Comparison of ENCODE assay signal across 8 cellular contexts in the genomic region with DNA sequence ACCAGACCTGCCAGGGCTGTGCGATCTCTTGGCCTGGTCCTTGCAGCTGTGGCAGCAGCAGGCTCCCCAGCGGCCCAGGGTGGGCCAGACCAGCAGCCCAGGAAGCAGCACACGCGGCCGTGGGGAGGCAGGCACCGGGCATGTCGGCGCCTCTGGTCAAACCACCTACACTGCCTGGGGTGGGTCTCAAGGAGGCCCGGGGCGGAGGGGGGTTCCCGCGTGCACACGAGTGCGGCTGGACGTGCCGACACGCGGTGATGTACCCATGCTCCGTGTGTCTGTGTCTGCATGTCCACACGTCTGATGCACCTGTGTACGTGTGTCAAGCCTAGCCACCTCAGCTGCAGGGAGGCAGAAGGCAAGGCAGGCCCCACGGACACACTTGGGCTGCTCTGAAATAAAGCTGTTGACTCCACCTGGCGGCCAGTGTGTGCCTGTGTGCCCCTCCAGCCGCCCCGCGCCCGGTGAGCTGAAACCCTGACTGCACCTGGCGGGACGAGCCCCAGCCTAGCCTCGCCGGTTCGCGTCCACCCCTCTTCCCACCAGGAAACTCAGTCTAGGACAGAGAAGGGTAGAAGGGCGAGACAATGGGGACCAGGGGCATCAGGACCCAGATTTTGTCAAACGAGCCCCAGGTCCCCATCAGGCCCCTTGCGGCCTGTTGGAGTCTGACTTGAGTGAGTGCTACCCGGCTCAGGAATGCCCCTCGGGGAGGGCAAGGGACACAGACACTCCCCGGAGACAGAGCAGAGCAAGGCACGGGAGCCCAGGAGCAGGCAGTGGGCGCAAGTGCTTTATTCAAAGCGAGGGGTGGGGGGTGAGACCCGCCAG. TPM values are rescaled to one million over a fixed set of nuclear protein-coding genes. Genes with fewer than 3 reads are reported as not detected.
A peak's percentile ranks its signal among the peaks of the same experiment; 100 is the strongest.
DNase-seq lines count a peak whose midpoint lies in the region; ATAC-seq, FAIRE-seq and TF ChIP-seq lines count a peak whose summit lies in the region.

No MANE protein-coding gene starts in this region.

- CTCF ChIA-PET in HCT116 (lab: Charles Lee): interaction anchor here (0.7 to 2.8 kb wide), 16 partner anchors 8 to 352 kb away, joined by 3 to 30 read pairs (median 4); a partner anchor contains a TSS
- CTCF ChIA-PET in activated CD4-positive, alpha-beta memory T cell treated with anti-CD3 and anti-CD28 coated beads for 36 hours (lab: Charles Lee): interaction anchor here (1.0 to 2.8 kb wide), 7 partner anchors 81 to 259 kb away, joined by 3 to 74 read pairs (median 6); a partner anchor contains a TSS
- CTCF ChIA-PET in H1 (lab: Charles Lee; ENCODE audit: partially characterized antibody): interaction anchor here (0.6 to 3.4 kb wide), 47 partner anchors 9 to 1007 kb away, joined by 3 to 38 read pairs (median 5); a partner anchor contains a TSS

- TF ChIP-seq RAD21 in HCT116 (IDR thresholded peaks at IDR 0.05; ENCODE audit: low read depth): peak; percentile 86
- TF ChIP-seq RAD21 in H1 (IDR thresholded peaks at IDR 0.05 in 1 of 2, conservative IDR thresholded peaks at IDR 0.05 in 1 of 2; ENCODE audit: low read depth in 2 of 2, low read length in 2 of 2): peak; percentile 69 to 73

- TF ChIP-seq EP300 in H1 (IDR thresholded peaks at IDR 0.05; ENCODE audit: borderline replicate concordance in 1 of 2, low read depth in 2 of 2, low read length in 2 of 2): no peak
- TF ChIP-seq EP300 in transverse colon (IDR thresholded peaks at IDR 0.05; ENCODE audit: low read depth): no peak

- no peaks in the 10 kb centered on the region for H3K9me3 Mint-ChIP-seq in activated CD4-positive, alpha-beta memory T cell treated with anti-CD3 and anti-CD28 coated beads for 36 hours

- no peaks in the 10 kb centered on the region for H3K9me3 ChIP-seq in BLaER1 treated with 17β-estradiol and CSF1 and Interleukin-3, amounts not matched to agents 10 nM and 100 nM (replicated peaks in 1 of 11)
- H3K9me3 ChIP-seq in HCT116 (ENCODE audit: control insufficient read depth in 1 of 2, insufficient read depth in 1 of 2, low read depth in 1 of 2, low read length in 2 of 2) (no peaks in the 10 kb centered on the region), H1 (ENCODE audit: insufficient read depth in 2 of 2, low read depth in 1 of 2, low read length in 1 of 2) (peaks cover 0 to 2% of the 10 kb centered on the region in 2 experiments; a peak in 1 of 4 replicates), transverse colon (no peaks in the 10 kb centered on the region)

- peak overlapping the region; percentile 4 for H4K8ac ChIP-seq in H1 (ENCODE audit: extremely low read depth, insufficient read depth, low read length)

- H3K27ac ChIP-seq in BLaER1 treated with 17β-estradiol and CSF1 and Interleukin-3, amounts not matched to agents 10 nM and 100 nM: no peak overlapping the region
- H3K27ac ChIP-seq in HCT116 (ENCODE audit: low read depth, low read length) (peak overlapping the region; percentile 45; the same call in 1 of the 2 replicates), H1 (ENCODE audit: low read depth, low read length) (no peak overlapping the region), transverse colon (no peak overlapping the region)

- H3K4me2 ChIP-seq in BLaER1 treated with 17β-estradiol and CSF1 and Interleukin-3, amounts not matched to agents 10 nM and 100 nM: peak overlapping the region in 7 of 11 experiments; percentile 24 to 46 (median 29); a peak in 11 of 22 replicates
- H3K4me2 ChIP-seq in HCT116 (ENCODE audit: low read length) (peak overlapping the region; percentile 47; the same call in 1 of the 2 replicates), H1 (ENCODE audit: insufficient read depth in 1 of 2, low read depth in 2 of 2, low read length in 2 of 2) (no peak overlapping the region)

- H3K4me3 ChIP-seq in BLaER1 treated with 17β-estradiol and CSF1 and Interleukin-3, amounts not matched to agents 10 nM and 100 nM: no peak overlapping the region
- H3K4me3 ChIP-seq in HCT116 (replicated peaks in 1 of 2; ENCODE audit: low read depth in 1 of 2, low read length in 2 of 2) (no peak overlapping the region), H1 (ENCODE audit: extremely low read depth in 1 of 4, insufficient read depth in 2 of 4, low read depth in 3 of 4, low read length in 4 of 4) (no peak overlapping the region), transverse colon (no peak overlapping the region)

- TF ChIP-seq POLR2A in HCT116 (IDR thresholded peaks at IDR 0.05; ENCODE audit: borderline replicate concordance, extremely low read depth, insufficient read depth, insufficient read length): no peak
- TF ChIP-seq POLR2A in H1 (IDR thresholded peaks at IDR 0.05; ENCODE audit: control extremely low read depth in 1 of 2, low read depth in 2 of 2, low read length in 2 of 2): no peak
- no peak for TF ChIP-seq POLR2A in transverse colon (IDR thresholded peaks at IDR 0.05)

- no peak overlapping the region for H3K14ac ChIP-seq in H1 (ENCODE audit: insufficient read length)

- H2BK120ac ChIP-seq in H1 (replicated peaks; ENCODE audit: low read depth, low read length): no peak overlapping the region

- RAD21 ChIA-PET in HCT116 (lab: Charles Lee; ENCODE audit: low non-redundant PET in 1 of 2, low total read pairs in 2 of 2, uncharacterized antibody in 2 of 2, unreplicated experiment in 2 of 2): interaction anchor here (0.7 to 1.5 kb wide), 5 partner anchors 13 to 170 kb away, joined by 3 to 7 read pairs (median 3); a partner anchor contains a TSS

- H3K9me2 ChIP-seq in HCT116 (ENCODE audit: insufficient read depth): no peaks in the 10 kb centered on the region

- H3K4me1 ChIP-seq in BLaER1 treated with 17β-estradiol and CSF1 and Interleukin-3, amounts not matched to agents 10 nM and 100 nM: peaks cover 0 to 20% (median 12%) of the 10 kb centered on the region in 10 experiments; a peak in 13 of 20 replicates
- H3K4me1 ChIP-seq in HCT116 (ENCODE audit: control insufficient read depth in 1 of 2, insufficient read depth in 2 of 2, low read length in 2 of 2): peaks cover 14 to 34% of the 10 kb centered on the region in 2 experiments
- peaks cover 0 to 8% (median 0%) of the 10 kb centered on the region in 4 experiments; a peak in 2 of 7 replicates for H3K4me1 ChIP-seq in H1 (replicated peaks in 1 of 4; ENCODE audit: control insufficient read depth in 3 of 4, insufficient read depth in 4 of 4, low read length in 3 of 4)
- peaks cover 0 to 12% (median 10%) of the 10 kb centered on the region in 4 donors for H3K4me1 ChIP-seq in transverse colon

- no peak overlapping the region for H3K9ac ChIP-seq in BLaER1 treated with 17β-estradiol and CSF1 and Interleukin-3, amounts not matched to agents 10 nM and 100 nM
- no peak overlapping the region for H3K9ac ChIP-seq in HCT116 (ENCODE audit: low read length)
- H3K9ac ChIP-seq in H1 (replicated peaks in 1 of 4; ENCODE audit: extremely low read depth in 1 of 4, low read depth in 3 of 4, low read length in 3 of 4): no peak overlapping the region

- 58% methylated on average over 39 of the region's 43 CpGs; no CpG with 5 or more reads in 1 of the 2 experiments for WGBS in H1 (ENCODE audit: extremely low coverage in 1 of 2, insufficient coverage in 1 of 2, insufficient read length in 1 of 2, insufficient replicate concordance in 2 of 2, low coverage in 1 of 2, low lambda C conversion rate in 2 of 2, missing lambda C conversion rate in 1 of 2), 2 experiments
- WGBS in transverse colon (ENCODE audit: low coverage in 1 of 2), 2 donors: 55% methylated on average over 25 of the region's 43 CpGs; no CpG with 5 or more reads in 1 of the 2 donors

- H2BK20ac ChIP-seq in H1 (ENCODE audit: low read length): no peak overlapping the region

- POLR2A ChIA-PET in HCT116 (lab: Charles Lee): no interaction called here
- POLR2A ChIA-PET in activated CD4-positive, alpha-beta memory T cell treated with anti-CD3 and anti-CD28 coated beads for 36 hours (lab: Charles Lee): no interaction called here
- POLR2A ChIA-PET in H1 (lab: Charles Lee; ENCODE audit: partially characterized antibody): interaction anchor here (0.9 to 2.3 kb wide), 8 partner anchors 8 to 43 kb away, joined by 3 to 9 read pairs (median 4); a partner anchor contains a TSS

- H4K91ac ChIP-seq in H1 (replicated peaks; ENCODE audit: insufficient read length, low read length): no peak overlapping the region

- no peaks in the 10 kb centered on the region for H3K79me1 ChIP-seq in H1 (ENCODE audit: low read depth, low read length)

- H3K27ac Mint-ChIP-seq in activated CD4-positive, alpha-beta memory T cell treated with anti-CD3 and anti-CD28 coated beads for 36 hours: no peak overlapping the region

- intact Hi-C loops in HCT116 (cut with micrococcal nuclease) (loop anchor here (2.0 kb wide), 2 partner anchors 169 to 307 kb away; no protein-coding TSS in a partner anchor), transverse colon (cut with DNase I; ENCODE audit: low total_unique reads) (loop anchor here (2.0 kb wide), 1 partner anchor 169 kb away; no protein-coding TSS in a partner anchor)
- intact Hi-C loops in activated CD4-positive, alpha-beta memory T cell treated with anti-CD3 and anti-CD28 coated beads for 36 hours (cut with micrococcal nuclease): loop anchor here (2.0 kb wide), 1 partner anchor 169 kb away; no protein-coding TSS in a partner anchor

- no peak overlapping the region for H2BK12ac ChIP-seq in H1 (ENCODE audit: low read depth, low read length)

- H2BK5ac ChIP-seq in H1 (ENCODE audit: low read depth, low read length): peak overlapping the region; percentile 2; the same call in 1 of the 2 replicates

- H3K79me2 ChIP-seq in HCT116 (ENCODE audit: insufficient read depth, low read length) (no peaks in the 10 kb centered on the region), H1 (ENCODE audit: control insufficient read depth in 1 of 2, insufficient read depth in 2 of 2, low read length in 2 of 2) (no peaks in the 10 kb centered on the region)

- H3K36me3 ChIP-seq in BLaER1 treated with 17β-estradiol and CSF1 and Interleukin-3, amounts not matched to agents 10 nM and 100 nM: peaks cover 0 to 35% (median 10%) of the 10 kb centered on the region in 11 experiments; a peak in 10 of 22 replicates
- H3K36me3 ChIP-seq in HCT116 (ENCODE audit: control insufficient read depth in 1 of 2, insufficient read depth in 2 of 2, low read length in 2 of 2) (no peaks in the 10 kb centered on the region), H1 (ENCODE audit: control insufficient read depth in 2 of 4, insufficient read depth in 4 of 4, low read length in 3 of 4) (0 out of 8 replicates have a peak, but pooled peaks cover 0 to 3% (median 0%) of the 10 kb centered on the region in 4 experiments), transverse colon (no peaks in the 10 kb centered on the region)

- no peak overlapping the region for H3K4ac ChIP-seq in H1 (replicated peaks; ENCODE audit: insufficient read length, low read depth, low read length)

- FAIRE-seq in H1 (lab: Jason Lieb, UNC): peak; percentile 13

- H2AFZ ChIP-seq in HCT116 (ENCODE audit: low read depth, low read length, poor library complexity, severe bottlenecking) (no peak overlapping the region), H1 (ENCODE audit: low read length) (no peak overlapping the region)

- H3K27me3 ChIP-seq in BLaER1 treated with 17β-estradiol and CSF1 and Interleukin-3, amounts not matched to agents 10 nM and 100 nM: no peaks in the 10 kb centered on the region
- no peaks in the 10 kb centered on the region for H3K27me3 ChIP-seq in HCT116 (ENCODE audit: insufficient read depth, low read length)
- peaks cover 0 to 3% (median 0%) of the 10 kb centered on the region in 4 experiments; a peak in 1 of 7 replicates for H3K27me3 ChIP-seq in H1 (replicated peaks in 1 of 4; ENCODE audit: control insufficient read depth in 3 of 4, extremely low read depth in 1 of 4, insufficient read depth in 3 of 4, low read length in 3 of 4)
- peaks cover 12% of the 10 kb centered on the region for H3K27me3 ChIP-seq in transverse colon

- no TSS peak for BruUV-seq in HCT116 (replicated peaks; lab: Mats Ljungman, UMichigan)

- peak; percentile 65 to 72 (median 72) for TF ChIP-seq CTCF in HCT116 (IDR thresholded peaks at IDR 0.05 in 2 of 3, conservative IDR thresholded peaks at IDR 0.05 in 1 of 3; ENCODE audit: borderline replicate concordance in 1 of 3, insufficient read depth in 1 of 3, low read depth in 2 of 3, low read length in 2 of 3)
- TF ChIP-seq CTCF in H1 (IDR thresholded peaks at IDR 0.05; ENCODE audit: control extremely low read depth in 1 of 3, insufficient read depth in 1 of 3, low read depth in 1 of 3, low read length in 3 of 3): peak in 2 of 3 experiments; percentile 81 to 87; a peak in 3 of 4 replicates
- TF ChIP-seq CTCF in transverse colon (IDR thresholded peaks at IDR 0.05): peak; percentile 61 to 91 (median 70)

- peaks cover 0 to 64% (median 21%) of the 10 kb centered on the region in 11 experiments; a peak in 17 of 22 replicates for H4K20me1 ChIP-seq in BLaER1 treated with 17β-estradiol and CSF1 and Interleukin-3, amounts not matched to agents 10 nM and 100 nM
- H4K20me1 ChIP-seq in HCT116 (ENCODE audit: insufficient read depth) (no peaks in the 10 kb centered on the region), H1 (replicated peaks in 1 of 2; ENCODE audit: control insufficient read depth in 1 of 2, insufficient read depth in 2 of 2, low read length in 2 of 2) (peaks cover 2 to 5% of the 10 kb centered on the region in 2 experiments)

- no peak overlapping the region for H3K4me3 Mint-ChIP-seq in activated CD4-positive, alpha-beta memory T cell treated with anti-CD3 and anti-CD28 coated beads for 36 hours

- H3K27me3 Mint-ChIP-seq in activated CD4-positive, alpha-beta memory T cell treated with anti-CD3 and anti-CD28 coated beads for 36 hours: no peaks in the 10 kb centered on the region

- H4K5ac ChIP-seq in H1 (ENCODE audit: insufficient read length, low read depth, low read length): no peak overlapping the region

- no peak overlapping the region for H3K56ac ChIP-seq in H1 (replicated peaks; ENCODE audit: insufficient read length, low read depth, low read length)

- no peaks in the 10 kb centered on the region for H3K36me3 Mint-ChIP-seq in activated CD4-positive, alpha-beta memory T cell treated with anti-CD3 and anti-CD28 coated beads for 36 hours

- no peaks in the 10 kb centered on the region for H3K23me2 ChIP-seq in H1 (ENCODE audit: low read depth, low read length)

- in situ Hi-C loops in transverse colon (cut with MboI; ENCODE audit: low pct_ligation_motif_present in 1 of 4, low pct_unique_long_range_greater_than_20kb in 1 of 4, low sequenced_read_pairs in 3 of 4): no loop called here

- DNase-seq in HCT116 (ENCODE audit: low read depth, low spot score) (no peak), NCI-H526 treated with DMSO at 0.1 percent for 48 hours (lab: John Stamatoyannopoulos, UW) (peak; percentile 78), H1 (ENCODE audit: low read depth in 1 of 2, low spot score in 2 of 2) (peak in 1 of 2 experiments; percentile 86), myocyte (ENCODE audit: low read depth) (peak; percentile 54), transverse colon (peak; percentile 85)
- DNase-seq in activated CD4-positive, alpha-beta memory T cell treated with anti-CD3 and anti-CD28 coated beads for 36 hours: peak; percentile 75

- H3K23ac ChIP-seq in H1 (ENCODE audit: insufficient read length): no peak overlapping the region

- H3K4me1 Mint-ChIP-seq in activated CD4-positive, alpha-beta memory T cell treated with anti-CD3 and anti-CD28 coated beads for 36 hours (ENCODE audit: low read depth): peaks cover 4% of the 10 kb centered on the region

- H2BK15ac ChIP-seq in H1 (ENCODE audit: low read length): peak overlapping the region; percentile 53; the same call in 1 of the 2 replicates

- no peak overlapping the region for H2AK5ac ChIP-seq in H1 (ENCODE audit: low read depth, low read length)

- H3K18ac ChIP-seq in H1 (ENCODE audit: extremely low read depth, low read length): no peak overlapping the region

- ATAC-seq in HCT116: peak; percentile 75
- no peak for ATAC-seq in HG02870 (IDR thresholded peaks at IDR 0.05; ENCODE audit: unreplicated experiment)

RNA-seq across cellular contexts. Expression of a gene that starts 11.6 kb away (rescaled TPM):
- 3.7 TPM for total RNA-seq in HCT116 (2021; ENCODE audit: unreplicated experiment)
- polyA plus RNA-seq in HCT116 (2012): 3.3 and 3.5 TPM in 2 replicates
- total RNA-seq in activated CD4-positive, alpha-beta memory T cell treated with anti-CD3 and anti-CD28 coated beads for 36 hours: 1 to 10 TPM; 4.9 to 7.2 TPM
- total RNA-seq in H1 (2021; fragmentation: NEBNext Ultra II Directional; extraction: Animal tissue kit (Norgen Biotek cat#: 25700)): 0.90 and 1.2 TPM in 2 replicates
- 2.5 and 4.1 TPM in 2 replicates for polyA plus RNA-seq in H1 (2011; rRNA removed)
- polyA plus RNA-seq in H1 (2011; cell fraction: cytosol; rRNA removed): 3.6 TPM
- polyA plus RNA-seq in H1 (2011; cell fraction: nucleus; rRNA removed): 29.6 TPM
- 1.3 to 4.3 TPM (median 2.9 TPM) in 4 replicates for polyA plus RNA-seq in H1 (2012, experiment 1 of 2)
- 0.54 TPM for polyA plus RNA-seq in H1 (2012, experiment 2 of 2)
- 1.8 TPM for polyA plus RNA-seq in H1 (2013, experiment 1 of 2)
- polyA plus RNA-seq in H1 (2013, experiment 2 of 2): 1.0 TPM
- 0.24 and 0.38 TPM in 2 replicates for polyA minus RNA-seq in H1 (2011; rRNA and poly(A)+ RNA removed)
- 0.66 TPM for polyA minus RNA-seq in H1 (2011; cell fraction: cytosol; rRNA and poly(A)+ RNA removed)
- polyA minus RNA-seq in H1 (2011; cell fraction: nucleus; rRNA and poly(A)+ RNA removed): 2.7 TPM
- total RNA-seq in myocyte: 2.2 and 2.5 TPM in 2 replicates
- polyA plus RNA-seq in myocyte (2012): 3.7 TPM
- total RNA-seq in transverse colon: 1 to 10 TPM; 1.5 to 3.5 (median 2.4) TPM

RNA-seq across cellular contexts. Expression of a gene that starts 15.9 kb away (rescaled TPM):
- total RNA-seq in HCT116 (2021; ENCODE audit: unreplicated experiment) (38.8 TPM), myocyte (97.3 and 106 TPM in 2 replicates), transverse colon (100 to 1,000 TPM in 2 of 4 donors, 10 to 100 TPM in 2; 52.4 to 190 (median 99.5) TPM)
- 28.8 and 32.5 TPM in 2 replicates for polyA plus RNA-seq in HCT116 (2012)
- total RNA-seq in activated CD4-positive, alpha-beta memory T cell treated with anti-CD3 and anti-CD28 coated beads for 36 hours: 10 to 100 TPM; 31.8 to 32.0 TPM
- total RNA-seq in H1 (2021; fragmentation: NEBNext Ultra II Directional; extraction: Animal tissue kit (Norgen Biotek cat#: 25700)): 26.5 and 28.3 TPM in 2 replicates
- polyA plus RNA-seq in H1 (2011; rRNA removed): 14.8 and 30.0 TPM in 2 replicates
- polyA plus RNA-seq in H1 (2011; cell fraction: cytosol; rRNA removed): 28.0 TPM
- 219 TPM for polyA plus RNA-seq in H1 (2011; cell fraction: nucleus; rRNA removed)
- 20.5 to 39.7 TPM (median 32.1 TPM) in 4 replicates for polyA plus RNA-seq in H1 (2012, experiment 1 of 2)
- 14.0 TPM for polyA plus RNA-seq in H1 (2012, experiment 2 of 2)
- polyA plus RNA-seq in H1 (2013, experiment 1 of 2): 12.2 TPM
- 12.2 TPM for polyA plus RNA-seq in H1 (2013, experiment 2 of 2)
- 9.1 and 13.0 TPM in 2 replicates for polyA minus RNA-seq in H1 (2011; rRNA and poly(A)+ RNA removed)
- 26.1 TPM for polyA minus RNA-seq in H1 (2011; cell fraction: cytosol; rRNA and poly(A)+ RNA removed)
- polyA minus RNA-seq in H1 (2011; cell fraction: nucleus; rRNA and poly(A)+ RNA removed): 39.2 TPM
- polyA plus RNA-seq in myocyte (2012): 56.4 TPM

RNA-seq across cellular contexts. Expression of a gene that starts 16.6 kb away (rescaled TPM):
- total RNA-seq in HCT116 (2021; ENCODE audit: unreplicated experiment) (47.2 TPM), myocyte (41.6 and 43.4 TPM in 2 replicates), transverse colon (10 to 100 TPM in 3 of 4 donors, 1 to 10 TPM in 1; 7.0 to 35.9 (median 20.5) TPM)
- 29.8 and 33.2 TPM in 2 replicates for polyA plus RNA-seq in HCT116 (2012)
- total RNA-seq in activated CD4-positive, alpha-beta memory T cell treated with anti-CD3 and anti-CD28 coated beads for 36 hours: 10 to 100 TPM; 19.7 to 23.1 TPM
- 38.8 and 40.1 TPM in 2 replicates for total RNA-seq in H1 (2021; fragmentation: NEBNext Ultra II Directional; extraction: Animal tissue kit (Norgen Biotek cat#: 25700))
- 87.4 and 108 TPM in 2 replicates for polyA plus RNA-seq in H1 (2011; rRNA removed)
- 56.9 TPM for polyA plus RNA-seq in H1 (2011; cell fraction: cytosol; rRNA removed)
- polyA plus RNA-seq in H1 (2011; cell fraction: nucleus; rRNA removed): 65.9 TPM
- 19.3 to 37.6 TPM (median 34.0 TPM) in 4 replicates for polyA plus RNA-seq in H1 (2012, experiment 1 of 2)
- 38.4 TPM for polyA plus RNA-seq in H1 (2012, experiment 2 of 2)
- polyA plus RNA-seq in H1 (2013, experiment 1 of 2): 27.2 TPM
- 25.7 TPM for polyA plus RNA-seq in H1 (2013, experiment 2 of 2)
- polyA minus RNA-seq in H1 (2011; rRNA and poly(A)+ RNA removed): 8.7 and 9.3 TPM in 2 replicates
- 14.0 TPM for polyA minus RNA-seq in H1 (2011; cell fraction: cytosol; rRNA and poly(A)+ RNA removed)
- 30.1 TPM for polyA minus RNA-seq in H1 (2011; cell fraction: nucleus; rRNA and poly(A)+ RNA removed)
- polyA plus RNA-seq in myocyte (2012): 22.1 TPM

RNA-seq across cellular contexts. Expression of a gene that starts 18.2 kb away (rescaled TPM):
- 67.7 TPM for total RNA-seq in HCT116 (2021; ENCODE audit: unreplicated experiment)
- 29.3 and 32.4 TPM in 2 replicates for polyA plus RNA-seq in HCT116 (2012)
- total RNA-seq in activated CD4-positive, alpha-beta memory T cell treated with anti-CD3 and anti-CD28 coated beads for 36 hours: 10 to 100 TPM; 58.7 to 61.6 TPM
- 67.2 and 67.9 TPM in 2 replicates for total RNA-seq in H1 (2021; fragmentation: NEBNext Ultra II Directional; extraction: Animal tissue kit (Norgen Biotek cat#: 25700))
- polyA plus RNA-seq in H1 (2011; rRNA removed): 33.6 and 47.3 TPM in 2 replicates
- 50.1 TPM for polyA plus RNA-seq in H1 (2011; cell fraction: cytosol; rRNA removed)
- 42.9 TPM for polyA plus RNA-seq in H1 (2011; cell fraction: nucleus; rRNA removed)
- 46.0 to 58.9 TPM (median 47.8 TPM) in 4 replicates for polyA plus RNA-seq in H1 (2012, experiment 1 of 2)
- polyA plus RNA-seq in H1 (2012, experiment 2 of 2): 63.2 TPM
- 40.4 TPM for polyA plus RNA-seq in H1 (2013, experiment 1 of 2)
- 38.8 TPM for polyA plus RNA-seq in H1 (2013, experiment 2 of 2)
- polyA minus RNA-seq in H1 (2011; rRNA and poly(A)+ RNA removed): 10.8 and 14.2 TPM in 2 replicates
- 26.9 TPM for polyA minus RNA-seq in H1 (2011; cell fraction: cytosol; rRNA and poly(A)+ RNA removed)
- 40.3 TPM for polyA minus RNA-seq in H1 (2011; cell fraction: nucleus; rRNA and poly(A)+ RNA removed)
- 50.3 and 52.2 TPM in 2 replicates for total RNA-seq in myocyte
- 46.6 TPM for polyA plus RNA-seq in myocyte (2012)
- total RNA-seq in transverse colon: 100 to 1,000 TPM in 1 of 4 donors, 10 to 100 TPM in 3; 49.6 to 110 (median 59.1) TPM

RNA-seq across cellular contexts. Expression of a gene that starts 32.6 kb away (rescaled TPM):
- total RNA-seq in HCT116 (2021; ENCODE audit: unreplicated experiment): 161 TPM
- 161 and 165 TPM in 2 replicates for polyA plus RNA-seq in HCT116 (2012)
- total RNA-seq in activated CD4-positive, alpha-beta memory T cell treated with anti-CD3 and anti-CD28 coated beads for 36 hours: 100 to 1,000 TPM; 107 to 120 TPM
- 113 and 116 TPM in 2 replicates for total RNA-seq in H1 (2021; fragmentation: NEBNext Ultra II Directional; extraction: Animal tissue kit (Norgen Biotek cat#: 25700))
- 243 and 324 TPM in 2 replicates for polyA plus RNA-seq in H1 (2011; rRNA removed)
- 210 TPM for polyA plus RNA-seq in H1 (2011; cell fraction: cytosol; rRNA removed)
- 662 TPM for polyA plus RNA-seq in H1 (2011; cell fraction: nucleus; rRNA removed)
- polyA plus RNA-seq in H1 (2012, experiment 1 of 2): 121 to 180 TPM (median 164 TPM) in 4 replicates
- polyA plus RNA-seq in H1 (2012, experiment 2 of 2): 131 TPM
- polyA plus RNA-seq in H1 (2013, experiment 1 of 2): 99.2 TPM
- 89.5 TPM for polyA plus RNA-seq in H1 (2013, experiment 2 of 2)
- 115 and 144 TPM in 2 replicates for polyA minus RNA-seq in H1 (2011; rRNA and poly(A)+ RNA removed)
- 86.7 TPM for polyA minus RNA-seq in H1 (2011; cell fraction: cytosol; rRNA and poly(A)+ RNA removed)
- polyA minus RNA-seq in H1 (2011; cell fraction: nucleus; rRNA and poly(A)+ RNA removed): 144 TPM
- total RNA-seq in myocyte: 74.5 and 76.4 TPM in 2 replicates
- polyA plus RNA-seq in myocyte (2012): 84.8 TPM
- 100 to 1,000 TPM; 118 to 424 (median 140) TPM for total RNA-seq in transverse colon

Comparison
In these comparisons a context has a peak if more than half of its experiments do, and no peak if none do; other contexts are left out.
1. H3K4me2 ChIP-seq: peak in BLaER1 treated with 17β-estradiol and CSF1 and Interleukin-3, amounts not matched to agents 10 nM and 100 nM (7 of 11) and HCT116 (single experiment); none in H1 (0 of 2).
2. Peak in every context shown above with its lines, with median percentiles within 50 percentile points of each other: CTCF ChIP-seq.